In the genomic region with DNA sequence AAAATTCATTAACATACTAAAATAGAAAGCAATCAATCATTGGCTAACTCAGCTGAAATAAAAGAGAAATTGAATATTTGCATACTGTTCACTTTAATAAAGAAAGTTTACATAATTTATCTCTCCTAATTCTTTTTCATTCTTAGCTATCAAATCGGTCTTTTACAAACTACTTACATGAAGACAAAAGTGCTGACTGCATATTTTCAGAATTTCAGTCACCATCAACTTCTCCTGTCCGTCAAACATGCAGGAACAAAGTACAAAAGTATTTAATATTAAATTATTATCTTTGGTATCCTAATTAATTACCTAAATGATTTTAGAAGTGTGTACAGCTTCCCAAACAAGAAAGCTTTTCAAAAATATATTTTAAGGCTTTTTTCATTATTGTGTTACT, we compare ENCODE assay signal across 1 cellular context.
TF ChIP-seq lines count a peak whose summit lies in the region.

No MANE protein-coding gene starts in this region.

TF ChIP-seq in HepG2, 621 proteins besides CTCF, POLR2A, EP300 and RAD21:
- TF ChIP-seq USF2 (IDR thresholded peaks at IDR 0.05; ENCODE audit: low read depth, low read length) (no peak), USF2 (CRISPR knock-in tag; IDR thresholded peaks at IDR 0.05; ENCODE audit: borderline replicate concordance) (no peak), MAFK (conservative IDR thresholded peaks at IDR 0.05 in 1 of 2, IDR thresholded peaks at IDR 0.05 in 1 of 2; ENCODE audit: low read length in 2 of 2) (peak; percentile 52 to 74), MAFF (IDR thresholded peaks at IDR 0.05; ENCODE audit: low read depth, low read length) (peak; percentile 55)
- TF ChIP-seq, protein P1, sequence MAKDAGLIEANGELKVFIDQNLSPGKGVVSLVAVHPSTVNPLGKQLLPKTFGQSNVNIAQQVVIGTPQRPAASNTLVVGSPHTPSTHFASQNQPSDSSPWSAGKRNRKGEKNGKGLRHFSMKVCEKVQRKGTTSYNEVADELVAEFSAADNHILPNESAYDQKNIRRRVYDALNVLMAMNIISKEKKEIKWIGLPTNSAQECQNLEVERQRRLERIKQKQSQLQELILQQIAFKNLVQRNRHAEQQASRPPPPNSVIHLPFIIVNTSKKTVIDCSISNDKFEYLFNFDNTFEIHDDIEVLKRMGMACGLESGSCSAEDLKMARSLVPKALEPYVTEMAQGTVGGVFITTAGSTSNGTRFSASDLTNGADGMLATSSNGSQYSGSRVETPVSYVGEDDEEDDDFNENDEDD (CRISPR knock-in tag; IDR thresholded peaks at IDR 0.05; ENCODE audit: borderline replicate concordance), result no peak
TF ChIP-seq in HepG2: peak in this region for 2.
